Comparison of ENCODE assay signal across 15 cellular contexts in genomic region chr7:115924398-115924797, GRCh38.
A peak's percentile ranks its signal among the peaks of the same experiment; 100 is the strongest.
DNase-seq lines count a peak whose midpoint lies in the region; ATAC-seq lines count a peak whose summit lies in the region.
"Had no signal": no experiment of that assay in that cellular context is flagged by ENCODE, and none has a peak within 500 bp of the region (broad histone marks: within the 10 kb centered on the region; RNA-seq: fewer than 3 reads in every experiment).

No MANE protein-coding gene starts in this region.

- no peaks in the 10 kb centered on the region for H3K9me3 Mint-ChIP-seq in stimulated activated naive B cell treated with anti-CD40 and anti-IgM and Interleukin-4, amounts not matched to agents 10 μg/mL and 1 μg/mL and 100 μg/mL, for 72 hours

- H3K4me1 Mint-ChIP-seq in stimulated activated naive B cell treated with anti-CD40 and anti-IgM and Interleukin-4, amounts not matched to agents 10 μg/mL and 1 μg/mL and 100 μg/mL, for 72 hours, result no peaks in the 10 kb centered on the region

- H3K27me3 Mint-ChIP-seq in stimulated activated naive B cell treated with anti-CD40 and anti-IgM and Interleukin-4, amounts not matched to agents 10 μg/mL and 1 μg/mL and 100 μg/mL, for 72 hours, result no peaks in the 10 kb centered on the region

- no peak overlapping the region for H3K4me3 Mint-ChIP-seq in stimulated activated naive B cell treated with anti-CD40 and anti-IgM and Interleukin-4, amounts not matched to agents 10 μg/mL and 1 μg/mL and 100 μg/mL, for 72 hours

- DNase-seq in NCI-H1092 treated with DMSO at 0.1 percent for 48 hours (lab: John Stamatoyannopoulos, UW) (peak; percentile 25), NCI-H1092 (lab: John Stamatoyannopoulos, UW) (no peak), dermis blood vessel endothelial cell (peak; percentile 7), medulla oblongata (ENCODE audit: extremely low spot score) (peak; percentile 38), superior temporal gyrus (ENCODE audit: extremely low spot score) (peak; percentile 40), OCI-M2 (lab: John Stamatoyannopoulos, UW; ENCODE audit: unreplicated experiment) (no peak), SIG-M5 (lab: John Stamatoyannopoulos, UW) (no peak)
- DNase-seq in stimulated activated naive B cell treated with anti-CD40 and anti-IgM and Interleukin-4, amounts not matched to agents 10 μg/mL and 1 μg/mL and 100 μg/mL, for 72 hours, result no peak
- DNase-seq: DMS153, NCI-H187, NCI-H2171 treated with DMSO at 0.1 percent for 48 hours, NCI-H510A treated with DMSO at 0.1 percent for 48 hours, SJCRH30 had no signal

- H3K27ac Mint-ChIP-seq in stimulated activated naive B cell treated with anti-CD40 and anti-IgM and Interleukin-4, amounts not matched to agents 10 μg/mL and 1 μg/mL and 100 μg/mL, for 72 hours, result no peak overlapping the region

- H3K36me3 Mint-ChIP-seq in stimulated activated naive B cell treated with anti-CD40 and anti-IgM and Interleukin-4, amounts not matched to agents 10 μg/mL and 1 μg/mL and 100 μg/mL, for 72 hours, result no peaks in the 10 kb centered on the region

- ATAC-seq in stimulated activated naive B cell treated with anti-CD40 and anti-IgM and Interleukin-4, amounts not matched to agents 10 μg/mL and 1 μg/mL and 100 μg/mL, for 72 hours (replicated peaks), result no peak
- ATAC-seq: GM12878, HCT116 had no signal

Comparison
In these comparisons a context has a peak if more than half of its experiments do, and no peak if none do; other contexts are left out.
1. DNase-seq: peak in NCI-H1092 treated with DMSO at 0.1 percent for 48 hours (single experiment), dermis blood vessel endothelial cell (single experiment), medulla oblongata (single experiment) and superior temporal gyrus (single experiment); none in NCI-H1092 (single experiment), OCI-M2 (single experiment), stimulated activated naive B cell treated with anti-CD40 and anti-IgM and Interleukin-4, amounts not matched to agents 10 μg/mL and 1 μg/mL and 100 μg/mL, for 72 hours (single experiment) and SIG-M5 (single experiment).